ENCODE assay signal across 16 cellular contexts in genomic region chr10:78807504-78808202, GRCh38.
DNase-seq lines count a peak whose midpoint lies in the region; ATAC-seq, FAIRE-seq and TF ChIP-seq lines count a peak whose summit lies in the region.
"Had no signal": no experiment of that assay in that cellular context is flagged by ENCODE, and none has a peak within 500 bp of the region (broad histone marks: within the 10 kb centered on the region; RNA-seq: fewer than 3 reads in every experiment).

No MANE protein-coding gene starts in this region.

- H3F3A ChIP-seq in neural progenitor cell (ENCODE audit: low read depth) (no peaks in the 10 kb centered on the region), GM23338 (replicated peaks; ENCODE audit: low read depth) (no peaks in the 10 kb centered on the region)

- peaks cover 3% of the 10 kb centered on the region; the same call in 1 of the 2 replicates for H3K9me2 ChIP-seq in GM23338 (ENCODE audit: insufficient read depth)

- DNase-seq in endodermal cell (peak; percentile 57), neural progenitor cell (ENCODE audit: low spot score) (peak; percentile 46), urothelium cell line (ENCODE audit: low spot score) (no peak), NCI-H146 (lab: John Stamatoyannopoulos, UW) (no peak), hypothalamus (lab: John Stamatoyannopoulos, UW) (no peak), GM23338 (ENCODE audit: low spot score) (no peak), COLO829 (ENCODE audit: low spot score) (no peak)
- DNase-seq: AML-193, DMS79 treated with DMSO at 0.1 percent for 48 hours, HCEC 1CT, NCI-H1105 treated with DMSO at 0.1 percent for 48 hours, NCI-H1930, NCI-H446 treated with DMSO at 0.1 percent for 48 hours had no signal

- H3K36me3 Mint-ChIP-seq in endodermal cell (ENCODE audit: low read depth) (no peaks in the 10 kb centered on the region), neural progenitor cell (no peaks in the 10 kb centered on the region), GM23338 (ENCODE audit: low read depth) (no peaks in the 10 kb centered on the region)

- H3K9me3 Mint-ChIP-seq in endodermal cell (no peaks in the 10 kb centered on the region), neural progenitor cell (no peaks in the 10 kb centered on the region), GM23338 (no peaks in the 10 kb centered on the region; the same call in 2 of the 3 replicates)

- no peak overlapping the region for H3K4me2 ChIP-seq in neural progenitor cell
- H3K4me2 ChIP-seq in GM23338, result no peak overlapping the region

- H3K4me3 Mint-ChIP-seq in endodermal cell, result no peak overlapping the region
- no peak overlapping the region for H3K4me3 Mint-ChIP-seq in neural progenitor cell
- no peak overlapping the region for H3K4me3 Mint-ChIP-seq in GM23338

- no peaks in the 10 kb centered on the region for H3K9me3 ChIP-seq in HUES6 (ENCODE audit: control insufficient read depth, insufficient read depth, low read depth, low read length)
- no peaks in the 10 kb centered on the region for H3K9me3 ChIP-seq in endodermal cell (ENCODE audit: control insufficient read depth, low read length)
- H3K9me3 ChIP-seq in neural progenitor cell (ENCODE audit: low read depth), result no peaks in the 10 kb centered on the region
- H3K9me3 ChIP-seq: SJSA1 had no signal

- TF ChIP-seq CTCF in endodermal cell (conservative IDR thresholded peaks at IDR 0.05) (no peak), neural progenitor cell (IDR thresholded peaks at IDR 0.05) (no peak), GM23338 (conservative IDR thresholded peaks at IDR 0.05; ENCODE audit: low read depth in 2 of 2) (no peak)

- WGBS in endodermal cell (ENCODE audit: insufficient coverage in 1 of 2, insufficient read length in 1 of 2), 2 experiments, result 77 to 86% methylated on average over 7 to 12 of the region's 12 CpGs

- no peak overlapping the region for H3K27ac ChIP-seq in HUES6 (ENCODE audit: low read depth, low read length)
- no peak overlapping the region for H3K27ac ChIP-seq in endodermal cell (ENCODE audit: low read depth, low read length)
- H3K27ac ChIP-seq in neural progenitor cell, result no peak overlapping the region
- no peak overlapping the region for H3K27ac ChIP-seq in GM23338 (ENCODE audit: low read depth)
- H3K27ac ChIP-seq: SJSA1 had no signal

- peaks cover 10% of the 10 kb centered on the region for H3K4me1 Mint-ChIP-seq in endodermal cell
- peaks cover 26% of the 10 kb centered on the region for H3K4me1 Mint-ChIP-seq in neural progenitor cell
- no peaks in the 10 kb centered on the region; the same call in 2 of the 3 replicates for H3K4me1 Mint-ChIP-seq in GM23338

- H3K79me2 ChIP-seq in neural progenitor cell (ENCODE audit: low read depth) (no peaks in the 10 kb centered on the region), GM23338 (replicated peaks; ENCODE audit: insufficient read depth) (no peaks in the 10 kb centered on the region)

- peaks cover 18% of the 10 kb centered on the region for H3K27me3 Mint-ChIP-seq in endodermal cell (ENCODE audit: insufficient read depth)
- H3K27me3 Mint-ChIP-seq in neural progenitor cell (ENCODE audit: insufficient read depth, low read depth), result peaks cover 9% of the 10 kb centered on the region
- H3K27me3 Mint-ChIP-seq in GM23338 (ENCODE audit: insufficient read depth, low read depth, poor library complexity), result peaks cover 7% of the 10 kb centered on the region

- FAIRE-seq in urothelium cell line (lab: Jason Lieb, UNC), result peak; percentile 44
- FAIRE-seq: HTR-8/SVneo had no signal

- H3K4me1 ChIP-seq in HUES6 (ENCODE audit: control insufficient read depth, insufficient read depth, low read length), result peaks cover 25% of the 10 kb centered on the region; the same call in 1 of the 2 replicates
- peaks cover 4% of the 10 kb centered on the region for H3K4me1 ChIP-seq in endodermal cell (ENCODE audit: control insufficient read depth, insufficient read depth, low read length)
- peaks cover 14% of the 10 kb centered on the region for H3K4me1 ChIP-seq in neural progenitor cell
- H3K4me1 ChIP-seq in GM23338 (ENCODE audit: insufficient read depth), result no peaks in the 10 kb centered on the region

- ATAC-seq in GM23338, result no peak

- H4K20me1 ChIP-seq in neural progenitor cell (ENCODE audit: low read depth) (no peaks in the 10 kb centered on the region), GM23338 (replicated peaks; ENCODE audit: insufficient read depth) (no peaks in the 10 kb centered on the region)

- H3K27me3 ChIP-seq in HUES6 (ENCODE audit: control insufficient read depth, insufficient read depth, low read length) (peaks cover 5% of the 10 kb centered on the region; the same call in 1 of the 2 replicates), endodermal cell (ENCODE audit: control insufficient read depth, insufficient read depth, low read length, poor library complexity, severe bottlenecking) (peaks cover 10% of the 10 kb centered on the region), neural progenitor cell (no peaks in the 10 kb centered on the region), GM23338 (ENCODE audit: insufficient read depth) (no peaks in the 10 kb centered on the region)
- H3K27me3 ChIP-seq: SJSA1 had no signal

- no peak overlapping the region for H3K27ac Mint-ChIP-seq in endodermal cell
- peak overlapping the region; percentile 55 for H3K27ac Mint-ChIP-seq in neural progenitor cell
- H3K27ac Mint-ChIP-seq in GM23338, result no peak overlapping the region

- H3K4me3 ChIP-seq in HUES6 (ENCODE audit: low read depth, low read length) (no peak overlapping the region), endodermal cell (ENCODE audit: low read length) (no peak overlapping the region), neural progenitor cell (no peak overlapping the region), GM23338 (no peak overlapping the region)
- H3K4me3 ChIP-seq: SJSA1 had no signal

- H3K9ac ChIP-seq in HUES6 (ENCODE audit: low read length) (peak overlapping the region; percentile 31), endodermal cell (ENCODE audit: extremely low read depth, low read length, poor library complexity, severe bottlenecking) (no peak overlapping the region), neural progenitor cell (no peak overlapping the region)

- H2AFZ ChIP-seq in neural progenitor cell (replicated peaks) (no peak overlapping the region), GM23338 (no peak overlapping the region)

- H3K36me3 ChIP-seq in HUES6 (ENCODE audit: control insufficient read depth, insufficient read depth, low read length), result no peaks in the 10 kb centered on the region
- no peaks in the 10 kb centered on the region for H3K36me3 ChIP-seq in endodermal cell (ENCODE audit: control insufficient read depth, insufficient read depth, low read length)
- H3K36me3 ChIP-seq in neural progenitor cell, result no peaks in the 10 kb centered on the region
- H3K36me3 ChIP-seq in GM23338 (ENCODE audit: insufficient read depth), result no peaks in the 10 kb centered on the region
- H3K36me3 ChIP-seq: SJSA1 had no signal

TF ChIP-seq in GM23338, 12 proteins besides CTCF, POLR2A, EP300 and RAD21 (continues in another document):
- TF ChIP-seq POLR2AphosphoS5 (IDR thresholded peaks at IDR 0.05; ENCODE audit: low read depth), result no peak
- TF ChIP-seq STAT1 (IDR thresholded peaks at IDR 0.05; ENCODE audit: unreplicated experiment), result no peak
- TF ChIP-seq CREB1 (CRISPR knock-in tag; IDR thresholded peaks at IDR 0.05; ENCODE audit: low read depth), result no peak
- no peak for TF ChIP-seq EZH2phosphoT487 (IDR thresholded peaks at IDR 0.05; ENCODE audit: unreplicated experiment)
- no peak for TF ChIP-seq EZH2 (IDR thresholded peaks at IDR 0.05; ENCODE audit: low read depth, unreplicated experiment)
- TF ChIP-seq REST (IDR thresholded peaks at IDR 0.05; ENCODE audit: unreplicated experiment), result no peak
- no peak for TF ChIP-seq ZNF114 (CRISPR knock-in tag; IDR thresholded peaks at IDR 0.05)
- TF ChIP-seq ZNF331 (CRISPR knock-in tag; IDR thresholded peaks at IDR 0.05; ENCODE audit: low read depth), result no peak

Comparison
In these comparisons a context has a peak if more than half of its experiments do, and no peak if none do; other contexts are left out.
1. DNase-seq: peak in endodermal cell (single experiment) and neural progenitor cell (single experiment); none in urothelium cell line (single experiment), NCI-H146 (single experiment), hypothalamus (0 of 51), GM23338 (single experiment) and COLO829 (single experiment).